ENCODE assay signal across 1 cellular context in the genomic region with DNA sequence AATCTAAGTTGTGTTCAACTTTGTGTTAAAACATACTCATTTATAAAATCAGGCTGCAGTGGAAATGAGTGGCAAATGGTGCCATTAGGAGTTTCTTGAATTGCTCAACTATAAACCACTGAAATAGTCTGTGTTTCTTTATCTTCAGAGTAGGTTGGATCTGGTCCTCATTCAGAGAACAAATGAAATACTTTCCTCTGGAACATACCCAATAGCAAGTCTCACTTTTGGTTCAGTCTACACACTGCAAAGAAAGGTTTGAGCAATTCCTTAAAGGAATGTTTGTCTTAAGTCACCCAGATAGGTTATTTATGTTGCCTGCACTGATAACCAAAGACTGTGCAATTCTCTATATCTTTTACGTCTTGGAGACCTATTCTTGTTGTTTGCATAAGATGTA.
TF ChIP-seq lines count a peak whose summit lies in the region.

No MANE protein-coding gene starts in this region.

TF ChIP-seq in GM23338, 12 proteins besides CTCF, POLR2A, EP300 and RAD21 (continued from another document):
- TF ChIP-seq, protein P1, sequence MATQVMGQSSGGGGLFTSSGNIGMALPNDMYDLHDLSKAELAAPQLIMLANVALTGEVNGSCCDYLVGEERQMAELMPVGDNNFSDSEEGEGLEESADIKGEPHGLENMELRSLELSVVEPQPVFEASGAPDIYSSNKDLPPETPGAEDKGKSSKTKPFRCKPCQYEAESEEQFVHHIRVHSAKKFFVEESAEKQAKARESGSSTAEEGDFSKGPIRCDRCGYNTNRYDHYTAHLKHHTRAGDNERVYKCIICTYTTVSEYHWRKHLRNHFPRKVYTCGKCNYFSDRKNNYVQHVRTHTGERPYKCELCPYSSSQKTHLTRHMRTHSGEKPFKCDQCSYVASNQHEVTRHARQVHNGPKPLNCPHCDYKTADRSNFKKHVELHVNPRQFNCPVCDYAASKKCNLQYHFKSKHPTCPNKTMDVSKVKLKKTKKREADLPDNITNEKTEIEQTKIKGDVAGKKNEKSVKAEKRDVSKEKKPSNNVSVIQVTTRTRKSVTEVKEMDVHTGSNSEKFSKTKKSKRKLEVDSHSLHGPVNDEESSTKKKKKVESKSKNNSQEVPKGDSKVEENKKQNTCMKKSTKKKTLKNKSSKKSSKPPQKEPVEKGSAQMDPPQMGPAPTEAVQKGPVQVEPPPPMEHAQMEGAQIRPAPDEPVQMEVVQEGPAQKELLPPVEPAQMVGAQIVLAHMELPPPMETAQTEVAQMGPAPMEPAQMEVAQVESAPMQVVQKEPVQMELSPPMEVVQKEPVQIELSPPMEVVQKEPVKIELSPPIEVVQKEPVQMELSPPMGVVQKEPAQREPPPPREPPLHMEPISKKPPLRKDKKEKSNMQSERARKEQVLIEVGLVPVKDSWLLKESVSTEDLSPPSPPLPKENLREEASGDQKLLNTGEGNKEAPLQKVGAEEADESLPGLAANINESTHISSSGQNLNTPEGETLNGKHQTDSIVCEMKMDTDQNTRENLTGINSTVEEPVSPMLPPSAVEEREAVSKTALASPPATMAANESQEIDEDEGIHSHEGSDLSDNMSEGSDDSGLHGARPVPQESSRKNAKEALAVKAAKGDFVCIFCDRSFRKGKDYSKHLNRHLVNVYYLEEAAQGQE (IDR thresholded peaks at IDR 0.05; ENCODE audit: unreplicated experiment) = no peak
- TF ChIP-seq ZNF114 (CRISPR knock-in tag; IDR thresholded peaks at IDR 0.05) = no peak
- TF ChIP-seq EZH2phosphoT487 (IDR thresholded peaks at IDR 0.05; ENCODE audit: unreplicated experiment) = no peak
- TF ChIP-seq, protein P2, sequence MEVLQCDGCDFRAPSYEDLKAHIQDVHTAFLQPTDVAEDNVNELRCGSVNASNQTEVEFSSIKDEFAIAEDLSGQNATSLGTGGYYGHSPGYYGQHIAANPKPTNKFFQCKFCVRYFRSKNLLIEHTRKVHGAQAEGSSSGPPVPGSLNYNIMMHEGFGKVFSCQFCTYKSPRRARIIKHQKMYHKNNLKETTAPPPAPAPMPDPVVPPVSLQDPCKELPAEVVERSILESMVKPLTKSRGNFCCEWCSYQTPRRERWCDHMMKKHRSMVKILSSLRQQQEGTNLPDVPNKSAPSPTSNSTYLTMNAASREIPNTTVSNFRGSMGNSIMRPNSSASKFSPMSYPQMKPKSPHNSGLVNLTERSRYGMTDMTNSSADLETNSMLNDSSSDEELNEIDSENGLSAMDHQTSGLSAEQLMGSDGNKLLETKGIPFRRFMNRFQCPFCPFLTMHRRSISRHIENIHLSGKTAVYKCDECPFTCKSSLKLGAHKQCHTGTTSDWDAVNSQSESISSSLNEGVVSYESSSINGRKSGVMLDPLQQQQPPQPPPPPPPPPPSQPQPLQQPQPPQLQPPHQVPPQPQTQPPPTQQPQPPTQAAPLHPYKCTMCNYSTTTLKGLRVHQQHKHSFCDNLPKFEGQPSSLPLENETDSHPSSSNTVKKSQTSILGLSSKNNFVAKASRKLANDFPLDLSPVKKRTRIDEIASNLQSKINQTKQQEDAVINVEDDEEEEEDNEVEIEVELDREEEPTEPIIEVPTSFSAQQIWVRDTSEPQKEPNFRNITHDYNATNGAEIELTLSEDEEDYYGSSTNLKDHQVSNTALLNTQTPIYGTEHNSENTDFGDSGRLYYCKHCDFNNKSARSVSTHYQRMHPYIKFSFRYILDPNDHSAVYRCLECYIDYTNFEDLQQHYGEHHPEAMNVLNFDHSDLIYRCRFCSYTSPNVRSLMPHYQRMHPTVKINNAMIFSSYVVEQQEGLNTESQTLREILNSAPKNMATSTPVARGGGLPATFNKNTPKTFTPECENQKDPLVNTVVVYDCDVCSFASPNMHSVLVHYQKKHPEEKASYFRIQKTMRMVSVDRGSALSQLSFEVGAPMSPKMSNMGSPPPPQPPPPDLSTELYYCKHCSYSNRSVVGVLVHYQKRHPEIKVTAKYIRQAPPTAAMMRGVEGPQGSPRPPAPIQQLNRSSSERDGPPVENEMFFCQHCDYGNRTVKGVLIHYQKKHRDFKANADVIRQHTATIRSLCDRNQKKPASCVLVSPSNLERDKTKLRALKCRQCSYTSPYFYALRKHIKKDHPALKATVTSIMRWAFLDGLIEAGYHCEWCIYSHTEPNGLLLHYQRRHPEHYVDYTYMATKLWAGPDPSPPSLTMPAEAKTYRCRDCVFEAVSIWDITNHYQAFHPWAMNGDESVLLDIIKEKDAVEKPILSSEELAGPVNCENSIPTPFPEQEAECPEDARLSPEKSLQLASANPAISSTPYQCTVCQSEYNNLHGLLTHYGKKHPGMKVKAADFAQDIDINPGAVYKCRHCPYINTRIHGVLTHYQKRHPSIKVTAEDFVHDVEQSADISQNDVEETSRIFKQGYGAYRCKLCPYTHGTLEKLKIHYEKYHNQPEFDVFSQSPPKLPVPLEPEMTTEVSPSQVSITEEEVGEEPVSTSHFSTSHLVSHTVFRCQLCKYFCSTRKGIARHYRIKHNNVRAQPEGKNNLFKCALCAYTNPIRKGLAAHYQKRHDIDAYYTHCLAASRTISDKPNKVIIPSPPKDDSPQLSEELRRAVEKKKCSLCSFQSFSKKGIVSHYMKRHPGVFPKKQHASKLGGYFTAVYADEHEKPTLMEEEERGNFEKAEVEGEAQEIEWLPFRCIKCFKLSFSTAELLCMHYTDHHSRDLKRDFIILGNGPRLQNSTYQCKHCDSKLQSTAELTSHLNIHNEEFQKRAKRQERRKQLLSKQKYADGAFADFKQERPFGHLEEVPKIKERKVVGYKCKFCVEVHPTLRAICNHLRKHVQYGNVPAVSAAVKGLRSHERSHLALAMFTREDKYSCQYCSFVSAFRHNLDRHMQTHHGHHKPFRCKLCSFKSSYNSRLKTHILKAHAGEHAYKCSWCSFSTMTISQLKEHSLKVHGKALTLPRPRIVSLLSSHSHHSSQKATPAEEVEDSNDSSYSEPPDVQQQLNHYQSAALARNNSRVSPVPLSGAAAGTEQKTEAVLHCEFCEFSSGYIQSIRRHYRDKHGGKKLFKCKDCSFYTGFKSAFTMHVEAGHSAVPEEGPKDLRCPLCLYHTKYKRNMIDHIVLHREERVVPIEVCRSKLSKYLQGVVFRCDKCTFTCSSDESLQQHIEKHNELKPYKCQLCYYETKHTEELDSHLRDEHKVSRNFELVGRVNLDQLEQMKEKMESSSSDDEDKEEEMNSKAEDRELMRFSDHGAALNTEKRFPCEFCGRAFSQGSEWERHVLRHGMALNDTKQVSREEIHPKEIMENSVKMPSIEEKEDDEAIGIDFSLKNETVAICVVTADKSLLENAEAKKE (CRISPR knock-in tag; IDR thresholded peaks at IDR 0.05) = no peak
- no peak for TF ChIP-seq JUNB (IDR thresholded peaks at IDR 0.05; ENCODE audit: unreplicated experiment)
- no peak for TF ChIP-seq STAT1 (IDR thresholded peaks at IDR 0.05; ENCODE audit: unreplicated experiment)
- TF ChIP-seq, protein P3, sequence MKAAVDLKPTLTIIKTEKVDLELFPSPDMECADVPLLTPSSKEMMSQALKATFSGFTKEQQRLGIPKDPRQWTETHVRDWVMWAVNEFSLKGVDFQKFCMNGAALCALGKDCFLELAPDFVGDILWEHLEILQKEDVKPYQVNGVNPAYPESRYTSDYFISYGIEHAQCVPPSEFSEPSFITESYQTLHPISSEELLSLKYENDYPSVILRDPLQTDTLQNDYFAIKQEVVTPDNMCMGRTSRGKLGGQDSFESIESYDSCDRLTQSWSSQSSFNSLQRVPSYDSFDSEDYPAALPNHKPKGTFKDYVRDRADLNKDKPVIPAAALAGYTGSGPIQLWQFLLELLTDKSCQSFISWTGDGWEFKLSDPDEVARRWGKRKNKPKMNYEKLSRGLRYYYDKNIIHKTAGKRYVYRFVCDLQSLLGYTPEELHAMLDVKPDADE (IDR thresholded peaks at IDR 0.05) = no peak
